Comparison of ENCODE assay signal across 29 cellular contexts in genomic region chr5:37153661-37154060, GRCh38.
"Had no signal": no experiment of that assay in that cellular context is flagged by ENCODE, and none has a peak within 500 bp of the region (broad histone marks: within the 10 kb centered on the region; RNA-seq: fewer than 3 reads in every experiment).

No MANE protein-coding gene starts in this region.

- H3K27ac Mint-ChIP-seq: stimulated activated effector memory CD8-positive, alpha-beta T cell treated with anti-CD3 and anti-CD28 coated beads, Interleukin-12 subunit alpha, Interleukin-12 subunit beta, amount 100 ng/mL, for 72 hours; stimulated activated memory B cell treated with anti-CD40 and anti-IgM and Interleukin-4, amounts not matched to agents 10 μg/mL and 1 μg/mL and 100 μg/mL, for 72 hours; stimulated activated naive B cell treated with anti-CD40 and anti-IgM and Interleukin-4, amounts not matched to agents 10 μg/mL and 1 μg/mL and 100 μg/mL, for 72 hours; stimulated activated naive CD8-positive, alpha-beta T cell treated with anti-CD3 and anti-CD28 coated beads, Interleukin-15, amount 100 ng/mL, for 72 hours; stimulated activated naive CD8-positive, alpha-beta T cell treated with anti-CD3 and anti-CD28 coated beads, Interleukin-15, Interleukin-2, amounts not matched to agents 100 ng/mL and 50 ng/mL, for 24 hours; type B pancreatic cell had no signal

- FAIRE-seq: urothelium cell line had no signal

- H3K4me3 Mint-ChIP-seq: stimulated activated effector memory CD8-positive, alpha-beta T cell treated with anti-CD3 and anti-CD28 coated beads, Interleukin-12 subunit alpha, Interleukin-12 subunit beta, amount 100 ng/mL, for 72 hours; stimulated activated memory B cell treated with anti-CD40 and anti-IgM and Interleukin-4, amounts not matched to agents 10 μg/mL and 1 μg/mL and 100 μg/mL, for 72 hours; stimulated activated naive B cell treated with anti-CD40 and anti-IgM and Interleukin-4, amounts not matched to agents 10 μg/mL and 1 μg/mL and 100 μg/mL, for 72 hours; stimulated activated naive CD8-positive, alpha-beta T cell treated with anti-CD3 and anti-CD28 coated beads, Interleukin-15, amount 100 ng/mL, for 72 hours; stimulated activated naive CD8-positive, alpha-beta T cell treated with anti-CD3 and anti-CD28 coated beads, Interleukin-15, Interleukin-2, amounts not matched to agents 100 ng/mL and 50 ng/mL, for 24 hours; type B pancreatic cell had no signal

- H3K9me3 Mint-ChIP-seq: stimulated activated effector memory CD8-positive, alpha-beta T cell treated with anti-CD3 and anti-CD28 coated beads, Interleukin-12 subunit alpha, Interleukin-12 subunit beta, amount 100 ng/mL, for 72 hours; stimulated activated memory B cell treated with anti-CD40 and anti-IgM and Interleukin-4, amounts not matched to agents 10 μg/mL and 1 μg/mL and 100 μg/mL, for 72 hours; stimulated activated naive B cell treated with anti-CD40 and anti-IgM and Interleukin-4, amounts not matched to agents 10 μg/mL and 1 μg/mL and 100 μg/mL, for 72 hours; stimulated activated naive CD8-positive, alpha-beta T cell treated with anti-CD3 and anti-CD28 coated beads, Interleukin-15, amount 100 ng/mL, for 72 hours; stimulated activated naive CD8-positive, alpha-beta T cell treated with anti-CD3 and anti-CD28 coated beads, Interleukin-15, Interleukin-2, amounts not matched to agents 100 ng/mL and 50 ng/mL, for 24 hours; type B pancreatic cell had no signal

- H3K27ac ChIP-seq: stomach, suprapubic skin, testis, thoracic aorta, thyroid gland, tibial artery, tibial nerve, transverse colon, upper lobe of left lung, upper lobe of right lung, uterus, vagina had no signal

- H3K27me3 Mint-ChIP-seq: stimulated activated memory B cell treated with anti-CD40 and anti-IgM and Interleukin-4, amounts not matched to agents 10 μg/mL and 1 μg/mL and 100 μg/mL, for 72 hours; stimulated activated naive B cell treated with anti-CD40 and anti-IgM and Interleukin-4, amounts not matched to agents 10 μg/mL and 1 μg/mL and 100 μg/mL, for 72 hours; stimulated activated naive CD8-positive, alpha-beta T cell treated with anti-CD3 and anti-CD28 coated beads, Interleukin-15, amount 100 ng/mL, for 72 hours; stimulated activated naive CD8-positive, alpha-beta T cell treated with anti-CD3 and anti-CD28 coated beads, Interleukin-15, Interleukin-2, amounts not matched to agents 100 ng/mL and 50 ng/mL, for 24 hours; type B pancreatic cell had no signal

- H3K27me3 ChIP-seq: stomach, suprapubic skin, testis, thyroid gland, tibial artery, tibial nerve, transverse colon, upper lobe of left lung, upper lobe of right lung, uterus, vagina had no signal

- H3K4me1 ChIP-seq: stomach, suprapubic skin, testis, thyroid gland, tibial artery, tibial nerve, transverse colon, upper lobe of left lung, upper lobe of right lung, uterus, vagina had no signal

- ATAC-seq: stimulated activated effector memory CD8-positive, alpha-beta T cell treated with anti-CD3 and anti-CD28 coated beads, Interleukin-12 subunit alpha, Interleukin-12 subunit beta, amount 100 ng/mL, for 72 hours; stimulated activated memory B cell treated with anti-CD40 and anti-IgM and Interleukin-4, amounts not matched to agents 10 μg/mL and 1 μg/mL and 100 μg/mL, for 72 hours; stimulated activated naive B cell treated with anti-CD40 and anti-IgM and Interleukin-4, amounts not matched to agents 10 μg/mL and 1 μg/mL and 100 μg/mL, for 72 hours; stimulated activated naive CD8-positive, alpha-beta T cell treated with anti-CD3 and anti-CD28 coated beads, Interleukin-15, amount 100 ng/mL, for 72 hours; stimulated activated naive CD8-positive, alpha-beta T cell treated with anti-CD3 and anti-CD28 coated beads, Interleukin-15, Interleukin-2, amounts not matched to agents 100 U/mL and 50 U/mL, for 24 hours; upper lobe of right lung had no signal

- H3K9me3 ChIP-seq: stomach, suprapubic skin, testis, thoracic aorta, thyroid gland, tibial artery, tibial nerve, transverse colon, upper lobe of left lung, upper lobe of right lung, uterus, vagina had no signal

- H3K4me1 Mint-ChIP-seq: stimulated activated memory B cell treated with anti-CD40 and anti-IgM and Interleukin-4, amounts not matched to agents 10 μg/mL and 1 μg/mL and 100 μg/mL, for 72 hours; stimulated activated naive B cell treated with anti-CD40 and anti-IgM and Interleukin-4, amounts not matched to agents 10 μg/mL and 1 μg/mL and 100 μg/mL, for 72 hours; stimulated activated naive CD8-positive, alpha-beta T cell treated with anti-CD3 and anti-CD28 coated beads, Interleukin-15, amount 100 ng/mL, for 72 hours had no signal

- DNase-seq: stimulated activated CD4-positive, alpha-beta T cell treated with anti-CD3 and anti-CD28 coated beads, Interleukin-2, amount 100 ng/mL, for 48 hours; stimulated activated CD4-positive, alpha-beta T cell treated with anti-CD3 and anti-CD28 coated beads, Interleukin-4, amount 100 ng/mL, for 1 hour; stimulated activated CD4-positive, alpha-beta T cell treated with anti-CD3 and anti-CD28 coated beads, Interleukin-4, amount 100 ng/mL, for 24 hours; stimulated activated CD4-positive, alpha-beta T cell treated with anti-CD3 and anti-CD28 coated beads, Interleukin-4, amount 100 ng/mL, for 4 hours; stimulated activated CD8-positive, alpha-beta memory T cell treated with anti-CD3 and anti-CD28 coated beads, Interleukin-4, amount 100 ng/mL, for 48 hours; stimulated activated naive B cell treated with anti-CD40 and anti-IgM and Interleukin-4, amounts not matched to agents 10 μg/mL and 1 μg/mL and 100 μg/mL, for 72 hours; stimulated activated naive CD4-positive, alpha-beta T cell; stimulated activated naive CD4-positive, alpha-beta T cell treated with Interleukin-2 at 50 U/mL for 16 hours; stimulated activated naive CD8-positive, alpha-beta T cell treated with anti-CD3 and anti-CD28 coated beads, Interleukin-15, amount 100 ng/mL, for 72 hours; stimulated activated naive CD8-positive, alpha-beta T cell treated with anti-CD3 and anti-CD28 coated beads, Interleukin-15, Interleukin-2, amounts not matched to agents 100 U/mL and 50 U/mL, for 24 hours; stomach; substantia nigra; testis; thyroid gland; tibial artery; transverse colon; trophoblast cell; upper lobe of left lung; upper lobe of right lung; uterus had no signal

- H3K4me3 ChIP-seq: stomach, suprapubic skin, testis, thoracic aorta, thyroid gland, tibial artery, tibial nerve, transverse colon, upper lobe of left lung, upper lobe of right lung, uterus, vagina had no signal

- H3K36me3 ChIP-seq: uterus had no signal
